ENCODE assay signal across 22 cellular contexts in genomic region chr1:78787554-78787953, GRCh38.
DNase-seq lines count a peak whose midpoint lies in the region; ATAC-seq, FAIRE-seq and TF ChIP-seq lines count a peak whose summit lies in the region.
"Had no signal": no experiment of that assay in that cellular context is flagged by ENCODE, and none has a peak within 500 bp of the region (broad histone marks: within the 10 kb centered on the region; RNA-seq: fewer than 3 reads in every experiment).

No MANE protein-coding gene starts in this region.

- in situ Hi-C loops in K562 (cut with MboI), result no loop called here

- TF ChIP-seq RAD21 in A549 (conservative IDR thresholded peaks at IDR 0.05 in 1 of 2, IDR thresholded peaks at IDR 0.05 in 1 of 2), result no peak
- no peak for TF ChIP-seq RAD21 in K562 (CRISPR knock-in tag; conservative IDR thresholded peaks at IDR 0.05 in 1 of 2, IDR thresholded peaks at IDR 0.05 in 1 of 2)

- no peaks in the 10 kb centered on the region for H3K36me3 Mint-ChIP-seq in activated naive CD4-positive, alpha-beta T cell treated with anti-CD3 and anti-CD28 coated beads, Interleukin-2, amount 50 U/mL, for 72 hours
- H3K36me3 Mint-ChIP-seq: CD4-positive, CD25-positive, alpha-beta regulatory T cell; CD8-positive, alpha-beta T cell had no signal

- H3K9me3 Mint-ChIP-seq in activated naive CD4-positive, alpha-beta T cell treated with anti-CD3 and anti-CD28 coated beads, Interleukin-2, amount 50 U/mL, for 72 hours, result no peaks in the 10 kb centered on the region

- TF ChIP-seq CTCF in A549 (IDR thresholded peaks at IDR 0.05), result no peak
- TF ChIP-seq CTCF in K562 (IDR thresholded peaks at IDR 0.05 in 2 of 3, conservative IDR thresholded peaks at IDR 0.05 in 1 of 3; ENCODE audit: insufficient read depth in 2 of 3, low read depth in 1 of 3, low read length in 3 of 3), result no peak
- TF ChIP-seq CTCF in fibroblast of mammary gland (conservative IDR thresholded peaks at IDR 0.05; ENCODE audit: control insufficient read depth, insufficient read depth, low read depth, low read length), result no peak
- TF ChIP-seq CTCF in lower leg skin (IDR thresholded peaks at IDR 0.05), result no peak

- FAIRE-seq in A549 (lab: Jason Lieb, UNC) (no peak), K562 (lab: Jason Lieb, UNC) (no peak)
- FAIRE-seq: GM12891, GM18507, H54 had no signal

- ATAC-seq in A549, result no peak
- no peak for ATAC-seq in K562
- no peak for ATAC-seq in activated naive CD4-positive, alpha-beta T cell treated with anti-CD3 and anti-CD28 coated beads, Interleukin-2, amount 50 U/mL, for 72 hours
- ATAC-seq: CD8-positive, alpha-beta T cell had no signal

- H3K4me3 ChIP-seq in A549 (no peak overlapping the region), K562 (no peak overlapping the region), fibroblast of mammary gland (ENCODE audit: control insufficient read depth, low read depth, low read length) (no peak overlapping the region), lower leg skin (ENCODE audit: low read depth, poor library complexity, severe bottlenecking) (no peak overlapping the region)
- H3K4me3 ChIP-seq: BLaER1, HAP-1 had no signal

- no peaks in the 10 kb centered on the region for H3K9me1 ChIP-seq in K562 (ENCODE audit: control insufficient read depth, insufficient read depth, low read length)

- DNase-seq in A549 (ENCODE audit: low read depth in 1 of 2, low spot score in 1 of 2) (no peak), amniotic epithelial cell (ENCODE audit: low read depth) (peak; percentile 8), K562 (ENCODE audit: extremely low read depth in 1 of 4, low spot score in 3 of 4) (no peak), fibroblast of mammary gland (ENCODE audit: low read depth) (peak; percentile 23), NCI-H526 treated with DMSO at 0.1 percent for 48 hours (lab: John Stamatoyannopoulos, UW) (no peak), lower leg skin (ENCODE audit: low spot score in 2 of 2) (no peak)
- DNase-seq in activated naive CD4-positive, alpha-beta T cell treated with anti-CD3 and anti-CD28 coated beads, Interleukin-2, amount 50 U/mL, for 72 hours (ENCODE audit: low spot score in 2 of 2), result no peak
- DNase-seq: 8988T; Caco-2; CD4-positive, CD25-positive, alpha-beta regulatory T cell; CD8-positive, alpha-beta T cell; DMS153; EL; GDM1; GOT3; HFFc6 had no signal

- intact Hi-C loops in K562 (cut with micrococcal nuclease) (no loop called here), lower leg skin (cut with DNase I; ENCODE audit: low total_unique reads) (no loop called here)

- no peaks in the 10 kb centered on the region for H3K79me2 ChIP-seq in K562 (ENCODE audit: control insufficient read depth, insufficient read depth, low read length)

- POLR2A ChIA-PET in A549 (lab: Yijun Ruan, JAX), result no interaction called here
- POLR2A ChIA-PET in K562 (lab: Yijun Ruan, JAX), result no interaction called here

- H3K4me1 ChIP-seq in A549, result no peaks in the 10 kb centered on the region
- no peaks in the 10 kb centered on the region for H3K4me1 ChIP-seq in K562 (replicated peaks in 1 of 2; ENCODE audit: control insufficient read depth in 2 of 2, insufficient read depth in 2 of 2, low read length in 2 of 2)
- H3K4me1 ChIP-seq: BLaER1, Caco-2, HAP-1 had no signal

- H3K27ac ChIP-seq in A549, result no peak overlapping the region
- no peak overlapping the region for H3K27ac ChIP-seq in K562 (ENCODE audit: extremely low read depth, low read depth, low read length)
- H3K27ac ChIP-seq: BLaER1, C4-2B had no signal

- H3K27ac Mint-ChIP-seq in activated naive CD4-positive, alpha-beta T cell treated with anti-CD3 and anti-CD28 coated beads, Interleukin-2, amount 50 U/mL, for 72 hours, result no peak overlapping the region
- H3K27ac Mint-ChIP-seq: CD8-positive, alpha-beta T cell; HFFc6 had no signal

- H4K20me1 ChIP-seq in K562 (replicated peaks; ENCODE audit: control insufficient read depth, insufficient read depth, low read length), result no peaks in the 10 kb centered on the region
- H4K20me1 ChIP-seq: BLaER1 had no signal

- no TSS peak for BruUV-seq in K562 (replicated peaks; lab: Mats Ljungman, UMichigan)

- H3K9me3 ChIP-seq in A549 (no peaks in the 10 kb centered on the region), K562 (replicated peaks; ENCODE audit: control insufficient read depth, insufficient read depth, low read depth, low read length) (no peaks in the 10 kb centered on the region)
- H3K9me3 ChIP-seq: BLaER1, Caco-2, HAP-1 had no signal

- H3K4me2 ChIP-seq in A549, result no peak overlapping the region
- no peak overlapping the region for H3K4me2 ChIP-seq in K562 (ENCODE audit: insufficient read depth, low read length)
- H3K4me2 ChIP-seq: BLaER1 had no signal

- H3K9ac ChIP-seq in K562 (ENCODE audit: insufficient read depth in 1 of 2, low read depth in 2 of 2, low read length in 2 of 2), result no peak overlapping the region
- H3K9ac ChIP-seq: BLaER1 had no signal

- no peaks in the 10 kb centered on the region for H3K36me3 ChIP-seq in K562 (ENCODE audit: control insufficient read depth, insufficient read depth, low read length)
- H3K36me3 ChIP-seq: BLaER1, HAP-1 had no signal

- H2AFZ ChIP-seq in K562 (ENCODE audit: low read depth, low read length), result no peak overlapping the region

- CTCF ChIA-PET in A549 (lab: Yijun Ruan, JAX), result no interaction called here
- CTCF ChIA-PET in K562 (lab: Yijun Ruan, JAX; ENCODE audit: low intra/inter-chr PET ratio), result no interaction called here

- 4% methylated on average over 2 of the region's 2 CpGs for WGBS in A549 (ENCODE audit: missing lambda C conversion rate)
- 3% methylated on average over 2 of the region's 2 CpGs for WGBS in K562 (ENCODE audit: insufficient coverage, low coverage, missing lambda C conversion rate)
- 60 to 66% methylated on average over 2 of the region's 2 CpGs for WGBS in lower leg skin, 2 donors

- no peak for TF ChIP-seq EP300 in A549 (IDR thresholded peaks at IDR 0.05)
- no peak for TF ChIP-seq EP300 in K562 (IDR thresholded peaks at IDR 0.05; ENCODE audit: low read length)

- no peaks in the 10 kb centered on the region for H3K27me3 ChIP-seq in K562 (ENCODE audit: control insufficient read depth in 2 of 2, insufficient read depth in 2 of 2, low read length in 2 of 2)
- H3K27me3 ChIP-seq: BLaER1 had no signal

- TF ChIP-seq POLR2A in A549 (IDR thresholded peaks at IDR 0.05; ENCODE audit: low read length), result no peak
- no peak for TF ChIP-seq POLR2A in K562 (conservative IDR thresholded peaks at IDR 0.05)
- TF ChIP-seq POLR2A in lower leg skin (IDR thresholded peaks at IDR 0.05), result no peak

TF ChIP-seq in A549, 52 proteins besides CTCF, POLR2A, EP300 and RAD21:
- TF ChIP-seq NR3C1 (IDR thresholded peaks at IDR 0.05) (no peak), PHF8 (IDR thresholded peaks at IDR 0.05; ENCODE audit: borderline replicate concordance, low read depth) (no peak), MAFK (IDR thresholded peaks at IDR 0.05; ENCODE audit: partially characterized antibody) (peak; percentile 38)
TF ChIP-seq in A549: peak in this region for 1.

TF ChIP-seq in K562, 482 proteins besides CTCF, POLR2A, EP300 and RAD21:
- TF ChIP-seq HDGF (IDR thresholded peaks at IDR 0.05) (no peak), ZNF316 (IDR thresholded peaks at IDR 0.05) (0 out of 2 replicates have a peak, but pooled peaks have one; percentile 16)
TF ChIP-seq in K562: peak in this region for 1.

Comparison
In these comparisons a context has a peak if more than half of its experiments do, and no peak if none do; other contexts are left out.
1. DNase-seq: peak in amniotic epithelial cell (single experiment) and fibroblast of mammary gland (single experiment); none in A549 (0 of 2), K562 (0 of 4), NCI-H526 treated with DMSO at 0.1 percent for 48 hours (single experiment), lower leg skin (0 of 2) and activated naive CD4-positive, alpha-beta T cell treated with anti-CD3 and anti-CD28 coated beads, Interleukin-2, amount 50 U/mL, for 72 hours (0 of 2).
2. Of the 35 proteins assayed by ChIP-seq in both K562 and A549: peak only in K562: none; only in A549: MAFK; in both: none; in neither: 34.